9 cellular contexts compared by ENCODE assay signal in the genomic region with DNA sequence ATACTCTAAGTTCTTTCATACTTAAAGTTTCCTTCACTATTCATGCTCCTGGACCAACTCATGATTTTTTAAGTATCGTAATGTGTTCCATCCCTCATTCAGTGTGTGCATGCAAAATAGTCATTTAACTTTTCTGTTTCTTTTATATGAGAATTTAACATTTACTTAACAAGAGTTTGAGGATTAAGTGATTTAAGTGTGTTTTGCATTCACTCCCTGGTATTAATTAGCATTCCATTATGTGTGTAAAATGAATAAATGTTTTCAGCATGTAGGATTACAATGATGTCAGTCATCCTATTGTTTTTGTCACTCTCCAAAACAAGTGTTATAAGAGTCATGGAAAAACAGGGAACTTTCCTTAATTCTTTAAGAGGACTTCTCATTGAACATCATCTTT.
"Had no signal": no experiment of that assay in that cellular context is flagged by ENCODE, and none has a peak within 500 bp of the region (broad histone marks: within the 10 kb centered on the region; RNA-seq: fewer than 3 reads in every experiment).

No MANE protein-coding gene starts in this region.

- H3K4me2 ChIP-seq: KMS-11 had no signal

- H3K9ac ChIP-seq: KMS-11 had no signal

- H3K27ac ChIP-seq: HL-60, KMS-11 had no signal

- H3K4me1 Mint-ChIP-seq: IgD-negative memory B cell had no signal

- FAIRE-seq: HepG2, HTR-8/SVneo, K562 had no signal

- H3K27me3 Mint-ChIP-seq: IgD-negative memory B cell had no signal

- ATAC-seq: HepG2, K562 had no signal

- H3K4me3 ChIP-seq: K562 had no signal

- H3K4me3 Mint-ChIP-seq: IgD-negative memory B cell had no signal

- DNase-seq: IMR-90, KBM-7, KG1 had no signal

- H3K27ac Mint-ChIP-seq: IgD-negative memory B cell had no signal
